In the genomic region with DNA sequence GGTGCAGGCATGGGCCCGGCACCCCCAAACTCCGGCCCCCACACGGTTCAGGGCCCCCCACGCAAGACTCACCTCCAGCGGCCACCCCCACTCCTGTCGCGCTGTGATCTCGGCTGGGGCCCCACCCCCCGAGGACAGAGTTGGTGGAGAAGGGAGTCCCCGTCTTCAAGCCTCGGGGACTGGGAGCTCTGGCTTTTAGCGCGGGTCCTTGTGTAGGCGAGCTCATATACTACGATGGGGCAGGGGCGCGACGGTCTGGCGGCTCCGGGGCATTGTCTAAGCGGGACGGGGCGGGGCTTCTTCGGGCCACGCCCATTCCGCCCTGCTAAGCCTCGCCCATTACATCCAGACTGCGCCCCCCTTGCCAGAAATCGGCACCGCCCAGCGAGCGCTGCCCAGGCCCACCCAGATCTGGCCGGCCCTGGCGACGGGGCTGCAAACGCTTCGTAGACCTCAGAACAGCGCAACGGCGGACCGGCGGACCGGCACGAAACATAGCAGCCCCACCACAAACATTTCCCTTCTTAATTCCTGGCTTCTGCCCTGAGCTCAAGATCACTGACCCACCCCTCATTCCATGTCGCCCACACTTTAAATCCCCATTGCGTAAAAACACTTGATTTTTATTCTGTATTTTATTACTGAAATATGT, we compare ENCODE assay signal across 1 cellular context.
TF ChIP-seq lines count a peak whose summit lies in the region.

No MANE protein-coding gene starts in this region.

TF ChIP-seq in K562, 482 proteins besides CTCF, POLR2A, EP300 and RAD21 (continued from another document):
- TF ChIP-seq, protein P1, sequence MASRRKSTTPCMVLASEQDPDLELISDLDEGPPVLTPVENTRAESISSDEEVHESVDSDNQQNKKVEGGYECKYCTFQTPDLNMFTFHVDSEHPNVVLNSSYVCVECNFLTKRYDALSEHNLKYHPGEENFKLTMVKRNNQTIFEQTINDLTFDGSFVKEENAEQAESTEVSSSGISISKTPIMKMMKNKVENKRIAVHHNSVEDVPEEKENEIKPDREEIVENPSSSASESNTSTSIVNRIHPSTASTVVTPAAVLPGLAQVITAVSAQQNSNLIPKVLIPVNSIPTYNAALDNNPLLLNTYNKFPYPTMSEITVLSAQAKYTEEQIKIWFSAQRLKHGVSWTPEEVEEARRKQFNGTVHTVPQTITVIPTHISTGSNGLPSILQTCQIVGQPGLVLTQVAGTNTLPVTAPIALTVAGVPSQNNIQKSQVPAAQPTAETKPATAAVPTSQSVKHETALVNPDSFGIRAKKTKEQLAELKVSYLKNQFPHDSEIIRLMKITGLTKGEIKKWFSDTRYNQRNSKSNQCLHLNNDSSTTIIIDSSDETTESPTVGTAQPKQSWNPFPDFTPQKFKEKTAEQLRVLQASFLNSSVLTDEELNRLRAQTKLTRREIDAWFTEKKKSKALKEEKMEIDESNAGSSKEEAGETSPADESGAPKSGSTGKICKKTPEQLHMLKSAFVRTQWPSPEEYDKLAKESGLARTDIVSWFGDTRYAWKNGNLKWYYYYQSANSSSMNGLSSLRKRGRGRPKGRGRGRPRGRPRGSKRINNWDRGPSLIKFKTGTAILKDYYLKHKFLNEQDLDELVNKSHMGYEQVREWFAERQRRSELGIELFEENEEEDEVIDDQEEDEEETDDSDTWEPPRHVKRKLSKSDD (conservative IDR thresholded peaks at IDR 0.05; ENCODE audit: low read length): peak; percentile 70; the same call in 1 of the 2 replicates
- TF ChIP-seq, protein P2, sequence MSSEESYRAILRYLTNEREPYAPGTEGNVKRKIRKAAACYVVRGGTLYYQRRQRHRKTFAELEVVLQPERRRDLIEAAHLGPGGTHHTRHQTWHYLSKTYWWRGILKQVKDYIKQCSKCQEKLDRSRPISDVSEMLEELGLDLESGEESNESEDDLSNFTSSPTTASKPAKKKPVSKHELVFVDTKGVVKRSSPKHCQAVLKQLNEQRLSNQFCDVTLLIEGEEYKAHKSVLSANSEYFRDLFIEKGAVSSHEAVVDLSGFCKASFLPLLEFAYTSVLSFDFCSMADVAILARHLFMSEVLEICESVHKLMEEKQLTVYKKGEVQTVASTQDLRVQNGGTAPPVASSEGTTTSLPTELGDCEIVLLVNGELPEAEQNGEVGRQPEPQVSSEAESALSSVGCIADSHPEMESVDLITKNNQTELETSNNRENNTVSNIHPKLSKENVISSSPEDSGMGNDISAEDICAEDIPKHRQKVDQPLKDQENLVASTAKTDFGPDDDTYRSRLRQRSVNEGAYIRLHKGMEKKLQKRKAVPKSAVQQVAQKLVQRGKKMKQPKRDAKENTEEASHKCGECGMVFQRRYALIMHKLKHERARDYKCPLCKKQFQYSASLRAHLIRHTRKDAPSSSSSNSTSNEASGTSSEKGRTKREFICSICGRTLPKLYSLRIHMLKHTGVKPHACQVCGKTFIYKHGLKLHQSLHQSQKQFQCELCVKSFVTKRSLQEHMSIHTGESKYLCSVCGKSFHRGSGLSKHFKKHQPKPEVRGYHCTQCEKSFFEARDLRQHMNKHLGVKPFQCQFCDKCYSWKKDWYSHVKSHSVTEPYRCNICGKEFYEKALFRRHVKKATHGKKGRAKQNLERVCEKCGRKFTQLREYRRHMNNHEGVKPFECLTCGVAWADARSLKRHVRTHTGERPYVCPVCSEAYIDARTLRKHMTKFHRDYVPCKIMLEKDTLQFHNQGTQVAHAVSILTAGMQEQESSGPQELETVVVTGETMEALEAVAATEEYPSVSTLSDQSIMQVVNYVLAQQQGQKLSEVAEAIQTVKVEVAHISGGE (CRISPR knock-in tag; IDR thresholded peaks at IDR 0.05): peak in 1 of 3 experiments; percentile 48; a peak in 3 of 6 replicates
- TF ChIP-seq ZFP30 (CRISPR knock-in tag; IDR thresholded peaks at IDR 0.05; ENCODE audit: borderline replicate concordance): peak; percentile 87; the same call in 1 of the 2 replicates
- 0 out of 2 replicates have a peak, but pooled peaks have one; percentile 16 for TF ChIP-seq BRD4 (IDR thresholded peaks at IDR 0.05)
